ENCODE assay signal across 2 cellular contexts in the genomic region with DNA sequence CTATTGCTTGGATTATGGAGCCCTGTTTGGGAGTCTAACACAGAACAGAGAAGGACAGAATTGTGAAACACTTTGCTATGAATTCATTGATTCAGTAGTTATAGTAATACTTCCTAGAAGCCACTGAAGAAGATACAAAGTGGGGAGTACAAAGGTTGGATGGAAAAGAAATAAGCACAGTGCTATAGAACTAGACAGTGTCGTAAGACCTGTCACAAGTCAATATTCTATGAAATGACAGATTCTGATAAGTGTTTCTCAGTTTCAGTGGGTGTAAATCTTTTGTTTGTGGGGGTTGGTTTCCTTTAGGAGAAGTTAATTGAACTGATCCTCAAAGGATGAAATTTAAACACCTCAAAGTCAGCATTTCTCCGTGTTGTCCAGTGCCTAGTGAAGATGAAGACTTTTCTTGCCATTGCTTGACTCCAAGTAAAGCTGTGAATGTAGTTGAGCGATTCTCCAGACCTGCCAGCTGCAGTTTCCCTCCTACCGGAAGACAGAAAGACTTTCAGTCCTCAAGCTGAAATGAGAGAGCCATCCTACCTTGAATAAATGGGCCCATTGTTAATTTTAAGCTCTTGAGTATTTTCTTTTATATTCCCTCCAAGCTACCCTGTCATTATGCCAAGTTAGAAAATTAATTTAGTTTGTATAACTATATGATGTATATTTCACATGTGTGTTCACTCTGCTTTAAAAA.
TF ChIP-seq lines count a peak whose summit lies in the region.

No MANE protein-coding gene starts in this region.

TF ChIP-seq in K562, 482 proteins besides CTCF, POLR2A, EP300 and RAD21 (continues in another document):
- TF ChIP-seq KLF16 (IDR thresholded peaks at IDR 0.05) (no peak), AFF1 (IDR thresholded peaks at IDR 0.05; ENCODE audit: low read depth in 1 of 2, partially characterized antibody in 2 of 2) (no peak), TRIM24 (IDR thresholded peaks at IDR 0.05) (no peak), SMAD3 (CRISPR knock-in tag; conservative IDR thresholded peaks at IDR 0.05) (no peak), MEIS2 (IDR thresholded peaks at IDR 0.05; ENCODE audit: partially characterized antibody) (peak; percentile 60), SMARCA4 (IDR thresholded peaks at IDR 0.05) (0 out of 2 replicates have a peak, but pooled peaks have one; percentile 8), NR0B1 (IDR thresholded peaks at IDR 0.05; ENCODE audit: partially characterized antibody) (no peak), ZNF586 (CRISPR knock-in tag; conservative IDR thresholded peaks at IDR 0.05) (no peak), STAG1 (CRISPR knock-in tag; IDR thresholded peaks at IDR 0.05; ENCODE audit: borderline replicate concordance) (no peak), PKNOX1 (IDR thresholded peaks at IDR 0.05) (peak; percentile 60), C11orf30 (IDR thresholded peaks at IDR 0.05; ENCODE audit: low read depth) (no peak), CEBPG (CRISPR knock-in tag; IDR thresholded peaks at IDR 0.05) (no peak), CEBPG (tag; conservative IDR thresholded peaks at IDR 0.05 in 1 of 2, IDR thresholded peaks at IDR 0.05 in 1 of 2) (peak in 1 of 2 experiments; percentile 56; a peak in 1 of 4 replicates)
- TF ChIP-seq, protein P1, sequence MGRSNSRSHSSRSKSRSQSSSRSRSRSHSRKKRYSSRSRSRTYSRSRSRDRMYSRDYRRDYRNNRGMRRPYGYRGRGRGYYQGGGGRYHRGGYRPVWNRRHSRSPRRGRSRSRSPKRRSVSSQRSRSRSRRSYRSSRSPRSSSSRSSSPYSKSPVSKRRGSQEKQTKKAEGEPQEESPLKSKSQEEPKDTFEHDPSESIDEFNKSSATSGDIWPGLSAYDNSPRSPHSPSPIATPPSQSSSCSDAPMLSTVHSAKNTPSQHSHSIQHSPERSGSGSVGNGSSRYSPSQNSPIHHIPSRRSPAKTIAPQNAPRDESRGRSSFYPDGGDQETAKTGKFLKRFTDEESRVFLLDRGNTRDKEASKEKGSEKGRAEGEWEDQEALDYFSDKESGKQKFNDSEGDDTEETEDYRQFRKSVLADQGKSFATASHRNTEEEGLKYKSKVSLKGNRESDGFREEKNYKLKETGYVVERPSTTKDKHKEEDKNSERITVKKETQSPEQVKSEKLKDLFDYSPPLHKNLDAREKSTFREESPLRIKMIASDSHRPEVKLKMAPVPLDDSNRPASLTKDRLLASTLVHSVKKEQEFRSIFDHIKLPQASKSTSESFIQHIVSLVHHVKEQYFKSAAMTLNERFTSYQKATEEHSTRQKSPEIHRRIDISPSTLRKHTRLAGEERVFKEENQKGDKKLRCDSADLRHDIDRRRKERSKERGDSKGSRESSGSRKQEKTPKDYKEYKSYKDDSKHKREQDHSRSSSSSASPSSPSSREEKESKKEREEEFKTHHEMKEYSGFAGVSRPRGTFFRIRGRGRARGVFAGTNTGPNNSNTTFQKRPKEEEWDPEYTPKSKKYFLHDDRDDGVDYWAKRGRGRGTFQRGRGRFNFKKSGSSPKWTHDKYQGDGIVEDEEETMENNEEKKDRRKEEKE (IDR thresholded peaks at IDR 0.05; ENCODE audit: borderline replicate concordance in 1 of 2, control insufficient read depth in 1 of 2, low read depth in 2 of 2, low read length in 1 of 2) = 0 out of 4 replicates have a peak, but pooled peaks of 1 of the 2 experiments have one; percentile 49

TF ChIP-seq in HepG2, 621 proteins besides CTCF, POLR2A, EP300 and RAD21 (continues in another document):
- TF ChIP-seq CEBPB (IDR thresholded peaks at IDR 0.05; ENCODE audit: borderline replicate concordance, low read depth, low read length) (peak; percentile 45; the same call in 1 of the 2 replicates), HMG20A (CRISPR knock-in tag; IDR thresholded peaks at IDR 0.05; ENCODE audit: borderline replicate concordance) (peak; percentile 21; the same call in 1 of the 2 replicates), HNF4A (CRISPR knock-in tag; IDR thresholded peaks at IDR 0.05) (peak; percentile 65), HNF4G (IDR thresholded peaks at IDR 0.05; ENCODE audit: borderline replicate concordance, low read depth, low read length) (peak; percentile 48; the same call in 1 of the 2 replicates), HNF4G (CRISPR knock-in tag; IDR thresholded peaks at IDR 0.05; ENCODE audit: borderline replicate concordance, low read depth) (no peak), HNF1A (IDR thresholded peaks at IDR 0.05; ENCODE audit: low read depth) (no peak), HNF1A (CRISPR knock-in tag; IDR thresholded peaks at IDR 0.05; ENCODE audit: borderline replicate concordance) (no peak), PREB (CRISPR knock-in tag; IDR thresholded peaks at IDR 0.05) (no peak), NCOR1 (IDR thresholded peaks at IDR 0.05; ENCODE audit: borderline replicate concordance, low read length) (peak; percentile 34; the same call in 1 of the 2 replicates), GATAD2A (CRISPR knock-in tag; IDR thresholded peaks at IDR 0.05) (peak; percentile 83), NCOA2 (CRISPR knock-in tag; IDR thresholded peaks at IDR 0.05) (0 out of 2 replicates have a peak, but pooled peaks have one; percentile 26), ZNF263 (CRISPR knock-in tag; IDR thresholded peaks at IDR 0.05) (no peak), BCL6 (CRISPR knock-in tag; IDR thresholded peaks at IDR 0.05) (peak; percentile 90), IRX3 (CRISPR knock-in tag; IDR thresholded peaks at IDR 0.05; ENCODE audit: borderline replicate concordance, low read depth) (no peak), MBD4 (IDR thresholded peaks at IDR 0.05; ENCODE audit: borderline replicate concordance, low read length) (0 out of 2 replicates have a peak, but pooled peaks have one; percentile 65), TEAD3 (CRISPR knock-in tag; optimal IDR thresholded peaks at IDR 0.05; ENCODE audit: borderline replicate concordance) (no peak), FOXP1 (IDR thresholded peaks at IDR 0.05) (no peak), FOXP1 (CRISPR knock-in tag; IDR thresholded peaks at IDR 0.05) (peak; percentile 49; the same call in 1 of the 2 replicates), SP2 (CRISPR knock-in tag; IDR thresholded peaks at IDR 0.05) (no peak), ZNF496 (CRISPR knock-in tag; IDR thresholded peaks at IDR 0.05; ENCODE audit: insufficient replicate concordance) (no peak), ZNF691 (CRISPR knock-in tag; IDR thresholded peaks at IDR 0.05; ENCODE audit: borderline replicate concordance, low read depth) (no peak), ZBTB7B (CRISPR knock-in tag; IDR thresholded peaks at IDR 0.05) (no peak), SOX13 (IDR thresholded peaks at IDR 0.05) (no peak), SOX13 (CRISPR knock-in tag; conservative IDR thresholded peaks at IDR 0.05 in 1 of 2, IDR thresholded peaks at IDR 0.05 in 1 of 2) (peak in 1 of 2 experiments; percentile 26; a peak in 1 of 4 replicates), ZBTB8A (CRISPR knock-in tag; IDR thresholded peaks at IDR 0.05; ENCODE audit: borderline replicate concordance, low read depth) (no peak), MIER2 (CRISPR knock-in tag; IDR thresholded peaks at IDR 0.05) (no peak), CEBPG (CRISPR knock-in tag; IDR thresholded peaks at IDR 0.05) (peak; percentile 58), RXRA (CRISPR knock-in tag; IDR thresholded peaks at IDR 0.05) (no peak), NCOA1 (CRISPR knock-in tag; IDR thresholded peaks at IDR 0.05) (no peak), ONECUT2 (CRISPR knock-in tag; IDR thresholded peaks at IDR 0.05) (0 out of 2 replicates have a peak, but pooled peaks have one; percentile 50), SAFB2 (CRISPR knock-in tag; IDR thresholded peaks at IDR 0.05; ENCODE audit: borderline replicate concordance, low read depth) (no peak), RFX3 (CRISPR knock-in tag; IDR thresholded peaks at IDR 0.05) (no peak), KAT7 (CRISPR knock-in tag; IDR thresholded peaks at IDR 0.05; ENCODE audit: borderline replicate concordance) (no peak), KLF16 (CRISPR knock-in tag; IDR thresholded peaks at IDR 0.05) (no peak), ZMYM4 (CRISPR knock-in tag; IDR thresholded peaks at IDR 0.05) (peak; percentile 42; the same call in 1 of the 2 replicates)
- TF ChIP-seq, protein P2, sequence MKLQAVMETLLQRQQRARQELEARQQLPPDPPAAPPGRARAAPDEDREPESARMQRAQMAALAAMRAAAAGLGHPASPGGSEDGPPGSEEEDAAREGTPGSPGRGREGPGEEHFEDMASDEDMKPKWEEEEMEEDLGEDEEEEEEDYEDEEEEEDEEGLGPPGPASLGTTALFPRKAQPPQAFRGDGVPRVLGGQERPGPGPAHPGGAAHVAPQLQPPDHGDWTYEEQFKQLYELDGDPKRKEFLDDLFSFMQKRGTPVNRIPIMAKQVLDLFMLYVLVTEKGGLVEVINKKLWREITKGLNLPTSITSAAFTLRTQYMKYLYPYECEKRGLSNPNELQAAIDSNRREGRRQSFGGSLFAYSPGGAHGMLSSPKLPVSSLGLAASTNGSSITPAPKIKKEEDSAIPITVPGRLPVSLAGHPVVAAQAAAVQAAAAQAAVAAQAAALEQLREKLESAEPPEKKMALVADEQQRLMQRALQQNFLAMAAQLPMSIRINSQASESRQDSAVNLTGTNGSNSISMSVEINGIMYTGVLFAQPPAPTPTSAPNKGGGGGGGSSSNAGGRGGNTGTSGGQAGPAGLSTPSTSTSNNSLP (IDR thresholded peaks at IDR 0.05; ENCODE audit: low read depth, low read length) = 0 out of 2 replicates have a peak, but pooled peaks have one; percentile 19
- TF ChIP-seq, protein P3, sequence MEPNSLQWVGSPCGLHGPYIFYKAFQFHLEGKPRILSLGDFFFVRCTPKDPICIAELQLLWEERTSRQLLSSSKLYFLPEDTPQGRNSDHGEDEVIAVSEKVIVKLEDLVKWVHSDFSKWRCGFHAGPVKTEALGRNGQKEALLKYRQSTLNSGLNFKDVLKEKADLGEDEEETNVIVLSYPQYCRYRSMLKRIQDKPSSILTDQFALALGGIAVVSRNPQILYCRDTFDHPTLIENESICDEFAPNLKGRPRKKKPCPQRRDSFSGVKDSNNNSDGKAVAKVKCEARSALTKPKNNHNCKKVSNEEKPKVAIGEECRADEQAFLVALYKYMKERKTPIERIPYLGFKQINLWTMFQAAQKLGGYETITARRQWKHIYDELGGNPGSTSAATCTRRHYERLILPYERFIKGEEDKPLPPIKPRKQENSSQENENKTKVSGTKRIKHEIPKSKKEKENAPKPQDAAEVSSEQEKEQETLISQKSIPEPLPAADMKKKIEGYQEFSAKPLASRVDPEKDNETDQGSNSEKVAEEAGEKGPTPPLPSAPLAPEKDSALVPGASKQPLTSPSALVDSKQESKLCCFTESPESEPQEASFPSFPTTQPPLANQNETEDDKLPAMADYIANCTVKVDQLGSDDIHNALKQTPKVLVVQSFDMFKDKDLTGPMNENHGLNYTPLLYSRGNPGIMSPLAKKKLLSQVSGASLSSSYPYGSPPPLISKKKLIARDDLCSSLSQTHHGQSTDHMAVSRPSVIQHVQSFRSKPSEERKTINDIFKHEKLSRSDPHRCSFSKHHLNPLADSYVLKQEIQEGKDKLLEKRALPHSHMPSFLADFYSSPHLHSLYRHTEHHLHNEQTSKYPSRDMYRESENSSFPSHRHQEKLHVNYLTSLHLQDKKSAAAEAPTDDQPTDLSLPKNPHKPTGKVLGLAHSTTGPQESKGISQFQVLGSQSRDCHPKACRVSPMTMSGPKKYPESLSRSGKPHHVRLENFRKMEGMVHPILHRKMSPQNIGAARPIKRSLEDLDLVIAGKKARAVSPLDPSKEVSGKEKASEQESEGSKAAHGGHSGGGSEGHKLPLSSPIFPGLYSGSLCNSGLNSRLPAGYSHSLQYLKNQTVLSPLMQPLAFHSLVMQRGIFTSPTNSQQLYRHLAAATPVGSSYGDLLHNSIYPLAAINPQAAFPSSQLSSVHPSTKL (CRISPR knock-in tag; IDR thresholded peaks at IDR 0.05) = peak; percentile 55
- TF ChIP-seq, protein P4, sequence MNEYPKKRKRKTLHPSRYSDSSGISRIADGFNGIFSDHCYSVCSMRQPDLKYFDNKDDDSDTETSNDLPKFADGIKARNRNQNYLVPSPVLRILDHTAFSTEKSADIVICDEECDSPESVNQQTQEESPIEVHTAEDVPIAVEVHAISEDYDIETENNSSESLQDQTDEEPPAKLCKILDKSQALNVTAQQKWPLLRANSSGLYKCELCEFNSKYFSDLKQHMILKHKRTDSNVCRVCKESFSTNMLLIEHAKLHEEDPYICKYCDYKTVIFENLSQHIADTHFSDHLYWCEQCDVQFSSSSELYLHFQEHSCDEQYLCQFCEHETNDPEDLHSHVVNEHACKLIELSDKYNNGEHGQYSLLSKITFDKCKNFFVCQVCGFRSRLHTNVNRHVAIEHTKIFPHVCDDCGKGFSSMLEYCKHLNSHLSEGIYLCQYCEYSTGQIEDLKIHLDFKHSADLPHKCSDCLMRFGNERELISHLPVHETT (CRISPR knock-in tag; conservative IDR thresholded peaks at IDR 0.05) = no peak
